In the genomic region with DNA sequence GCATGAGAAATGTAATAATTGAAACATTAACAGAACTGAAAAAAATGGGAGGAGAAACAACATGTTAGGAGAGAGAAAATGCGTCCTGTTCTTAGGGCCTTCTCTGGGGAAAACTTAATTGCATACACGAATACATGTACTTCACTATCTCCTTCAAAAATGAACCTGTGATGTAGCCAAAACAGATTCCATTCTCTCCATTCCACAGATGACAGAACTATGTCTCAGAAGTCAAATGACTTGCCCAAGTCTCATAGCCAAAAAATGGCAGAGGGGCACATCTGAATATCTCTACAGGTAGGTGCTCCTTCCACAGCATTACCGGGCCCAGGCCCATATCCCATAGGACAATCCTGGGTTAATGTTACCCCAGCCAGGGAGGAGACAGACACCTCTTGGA, we compare ENCODE assay signal across 23 cellular contexts. TPM values are rescaled to one million over a fixed set of nuclear protein-coding genes. Genes with fewer than 3 reads are reported as not detected.
DNase-seq lines count a peak whose midpoint lies in the region; ATAC-seq and TF ChIP-seq lines count a peak whose summit lies in the region.
"Had no signal": no experiment of that assay in that cellular context is flagged by ENCODE, and none has a peak within 500 bp of the region (broad histone marks: within the 10 kb centered on the region; RNA-seq: fewer than 3 reads in every experiment).

No MANE protein-coding gene starts in this region.

- H3K27me3 ChIP-seq in heart left ventricle (no peaks in the 10 kb centered on the region), dorsolateral prefrontal cortex (no peaks in the 10 kb centered on the region), liver (ENCODE audit: control insufficient read depth in 4 of 4, insufficient read depth in 4 of 4, low read length in 3 of 4) (no peaks in the 10 kb centered on the region), upper lobe of left lung (no peaks in the 10 kb centered on the region), GM23338 (ENCODE audit: insufficient read depth) (no peaks in the 10 kb centered on the region)
- H3K27me3 ChIP-seq: spleen had no signal

- peak overlapping the region in 7 of 12 donors; percentile 3 to 43 (median 32) for H3K27ac ChIP-seq in heart left ventricle
- peak overlapping the region in 48 of 59 donors; percentile 5 to 97 (median 88) for H3K27ac ChIP-seq in dorsolateral prefrontal cortex
- peak overlapping the region; percentile 61 to 83 for H3K27ac ChIP-seq in liver (ENCODE audit: low read depth in 1 of 2, low read length in 2 of 2)
- peak overlapping the region; percentile 4 to 72 (median 53) for H3K27ac ChIP-seq in upper lobe of left lung
- H3K27ac ChIP-seq in GM23338 (ENCODE audit: low read depth): no peak overlapping the region; the same call in 1 of the 2 replicates
- H3K27ac ChIP-seq: spleen had no signal

- peaks cover 54% of the 10 kb centered on the region for H4K20me1 ChIP-seq in GM23338 (replicated peaks; ENCODE audit: insufficient read depth)

- intact Hi-C loops in heart left ventricle (cut with DNase I) (no loop called here), left cardiac atrium (cut with DNase I) (no loop called here), dorsolateral prefrontal cortex (cut with DNase I) (loop anchor here in 1 of 2 donors (10.0 kb wide), 1 partner anchor 129 kb away; no protein-coding TSS in a partner anchor)

- H3K27me3 Mint-ChIP-seq in GM23338 (ENCODE audit: insufficient read depth, low read depth, poor library complexity): peaks cover 5% of the 10 kb centered on the region
- H3K27me3 Mint-ChIP-seq: CD4-positive, CD25-positive, alpha-beta regulatory T cell had no signal

- no peak for TF ChIP-seq RAD21 in liver (IDR thresholded peaks at IDR 0.05)

- peaks cover 96% of the 10 kb centered on the region for H3K79me2 ChIP-seq in GM23338 (replicated peaks; ENCODE audit: insufficient read depth)

- no peak for DNase-seq in heart left ventricle
- DNase-seq in left cardiac atrium: no peak
- no peak for DNase-seq in dorsolateral prefrontal cortex
- no peak for DNase-seq in upper lobe of left lung
- no peak for DNase-seq in NCI-H2081 (lab: John Stamatoyannopoulos, UW)
- no peak for DNase-seq in GM23338 (ENCODE audit: low spot score)
- no peak for DNase-seq in ecto neural progenitor cell (ENCODE audit: low spot score)
- DNase-seq: activated CD4-positive, alpha-beta T cell treated with anti-CD3 and anti-CD28 coated beads for 1 hour; CD4-positive, CD25-positive, alpha-beta regulatory T cell; GF-D8; KG1; left colon; MV-4-11; NCI-H1694 treated with DMSO at 0.1 percent for 48 hours; NCI-H2227 treated with DMSO at 0.1 percent for 48 hours; NCI-H774; OCI-M1; SHP77 treated with DMSO at 0.1 percent for 48 hours; spleen; stimulated activated CD4-positive, alpha-beta T cell treated with anti-CD3 and anti-CD28 coated beads, Interleukin-4, amount 100 ng/mL, for 4 hours had no signal

- no peak overlapping the region for H2AFZ ChIP-seq in GM23338

- H3K27ac Mint-ChIP-seq in GM23338: no peak overlapping the region
- H3K27ac Mint-ChIP-seq: activated naive CD4-positive, alpha-beta T cell treated with anti-CD3 and anti-CD28 coated beads, Interleukin-2, amount 50 U/mL, for 72 hours; CD4-positive, CD25-positive, alpha-beta regulatory T cell had no signal

- no peaks in the 10 kb centered on the region for H3F3A ChIP-seq in GM23338 (replicated peaks; ENCODE audit: low read depth)

- no peak for ATAC-seq in heart left ventricle
- no peak for ATAC-seq in left cardiac atrium
- ATAC-seq in upper lobe of left lung (ENCODE audit: low FRiP score in 2 of 2): no peak
- no peak for ATAC-seq in GM23338
- ATAC-seq: activated naive CD4-positive, alpha-beta T cell treated with anti-CD3 and anti-CD28 coated beads, Interleukin-2, amount 50 U/mL, for 72 hours; GM12878 had no signal

- H3K9me2 ChIP-seq in GM23338 (ENCODE audit: insufficient read depth): no peaks in the 10 kb centered on the region

- H3K9ac ChIP-seq in liver (ENCODE audit: low read depth in 1 of 2, low read length in 2 of 2): no peak overlapping the region

- 47 to 62% (median 56%) methylated on average over 3 of the region's 3 CpGs for WGBS in heart left ventricle, 4 donors
- WGBS in liver: 90% methylated on average over 3 of the region's 3 CpGs
- 79 to 82% methylated on average over 3 of the region's 3 CpGs for WGBS in upper lobe of left lung, 2 donors

- H3K36me3 Mint-ChIP-seq in GM23338 (ENCODE audit: low read depth): no peaks in the 10 kb centered on the region; the same call in 2 of the 3 replicates
- H3K36me3 Mint-ChIP-seq: activated naive CD4-positive, alpha-beta T cell treated with anti-CD3 and anti-CD28 coated beads, Interleukin-2, amount 50 U/mL, for 72 hours had no signal

- TF ChIP-seq POLR2A in heart left ventricle (IDR thresholded peaks at IDR 0.05): no peak
- TF ChIP-seq POLR2A in upper lobe of left lung (IDR thresholded peaks at IDR 0.05): no peak

- H3K4me3 ChIP-seq in heart left ventricle (no peak overlapping the region), dorsolateral prefrontal cortex (no peak overlapping the region), liver (ENCODE audit: low read depth in 1 of 3, low read length in 3 of 3) (no peak overlapping the region), upper lobe of left lung (no peak overlapping the region), GM23338 (no peak overlapping the region)
- H3K4me3 ChIP-seq: GM12878, spleen had no signal

- H3K4me1 ChIP-seq in heart left ventricle (peaks cover 2 to 100% (median 79%) of the 10 kb centered on the region in 12 donors), liver (ENCODE audit: control insufficient read depth in 4 of 4, insufficient read depth in 4 of 4, low read length in 3 of 4) (peaks cover 7 to 24% (median 11%) of the 10 kb centered on the region in 4 donors), upper lobe of left lung (peaks cover 52 to 86% (median 59%) of the 10 kb centered on the region in 4 donors), GM23338 (ENCODE audit: insufficient read depth) (peaks cover 15% of the 10 kb centered on the region)

- no peak overlapping the region for H3K4me3 Mint-ChIP-seq in GM23338
- H3K4me3 Mint-ChIP-seq: CD4-positive, CD25-positive, alpha-beta regulatory T cell had no signal

- peaks cover 14% of the 10 kb centered on the region for H3K4me1 Mint-ChIP-seq in GM23338

- no peak for TF ChIP-seq EP300 in upper lobe of left lung (IDR thresholded peaks at IDR 0.05)

- TF ChIP-seq CTCF in heart left ventricle (IDR thresholded peaks at IDR 0.05): no peak
- TF ChIP-seq CTCF in dorsolateral prefrontal cortex (IDR thresholded peaks at IDR 0.05 in 54 of 56, conservative IDR thresholded peaks at IDR 0.05 in 2 of 56; ENCODE audit: low read depth in 1 of 56, partially characterized antibody in 56 of 56): no peak
- TF ChIP-seq CTCF in liver (IDR thresholded peaks at IDR 0.05; ENCODE audit: low read depth, low read length, missing input control): no peak
- TF ChIP-seq CTCF in upper lobe of left lung (IDR thresholded peaks at IDR 0.05): no peak
- TF ChIP-seq CTCF in GM23338 (conservative IDR thresholded peaks at IDR 0.05; ENCODE audit: low read depth in 2 of 2): no peak

- H3K36me3 ChIP-seq in heart left ventricle: peaks cover 0 to 13% (median 2%) of the 10 kb centered on the region in 9 donors
- H3K36me3 ChIP-seq in liver (ENCODE audit: control insufficient read depth in 4 of 4, insufficient read depth in 3 of 4, low read depth in 1 of 4, low read length in 3 of 4): no peaks in the 10 kb centered on the region
- H3K36me3 ChIP-seq in upper lobe of left lung: peaks cover 0 to 6% (median 0%) of the 10 kb centered on the region in 4 donors
- H3K36me3 ChIP-seq in GM23338 (ENCODE audit: insufficient read depth): peaks cover 3% of the 10 kb centered on the region; the same call in 1 of the 2 replicates

- H3K9me3 ChIP-seq in heart left ventricle (no peaks in the 10 kb centered on the region), liver (ENCODE audit: control insufficient read depth in 4 of 4, low read length in 3 of 4) (no peaks in the 10 kb centered on the region), upper lobe of left lung (no peaks in the 10 kb centered on the region)
- H3K9me3 ChIP-seq: spleen had no signal

- H3K9me3 Mint-ChIP-seq in GM23338: no peaks in the 10 kb centered on the region
- H3K9me3 Mint-ChIP-seq: activated naive CD4-positive, alpha-beta T cell treated with anti-CD3 and anti-CD28 coated beads, Interleukin-2, amount 50 U/mL, for 72 hours; CD4-positive, CD25-positive, alpha-beta regulatory T cell had no signal

- H3K4me2 ChIP-seq in GM23338: no peak overlapping the region

RNA-seq across cellular contexts. Expression of a gene that starts 3.9 kb away (rescaled TPM):
- total RNA-seq in heart left ventricle: 100 to 1,000 TPM; 129 to 376 (median 211) TPM
- 100 to 1,000 TPM; 149 to 171 TPM for polyA plus RNA-seq in heart left ventricle
- total RNA-seq in left cardiac atrium: 100 to 1,000 TPM; 106 to 118 TPM
- total RNA-seq in dorsolateral prefrontal cortex: 100 to 1,000 TPM; 269 to 525 (median 395) TPM
- total RNA-seq in liver: 10 to 100 TPM; 34.8 to 40.9 TPM
- polyA plus RNA-seq in liver: 10 to 100 TPM; 29.7 to 32.1 TPM
- total RNA-seq in upper lobe of left lung: 100 to 1,000 TPM; 106 to 260 (median 147) TPM
- total RNA-seq in GM23338 (2014; rRNA removed; shearing (Covaris generic)): 131 and 145 TPM in 2 replicates
- 108 and 126 TPM in 2 replicates for polyA plus RNA-seq in GM23338 (2016; fragmentation: Nextera tagmentation; extraction: Ambion mirVana)

RNA-seq across cellular contexts. Expression of a gene that starts 37.4 kb away (rescaled TPM):
- 1 to 10 TPM in 3 of 9 donors, under 1 TPM in 6; 0.48 to 2.3 (median 0.85) TPM for total RNA-seq in heart left ventricle
- 1 to 10 TPM in 1 of 2 donors, under 1 TPM in 1; 0.91 to 1.1 TPM for polyA plus RNA-seq in heart left ventricle
- under 1 TPM; 0.59 to 0.79 TPM for total RNA-seq in left cardiac atrium
- 1 to 10 TPM; 2.6 to 9.8 (median 5.6) TPM for total RNA-seq in dorsolateral prefrontal cortex
- total RNA-seq in liver: under 1 TPM; 0.08 to 0.23 TPM
- under 1 TPM; 0.35 to 0.44 TPM for polyA plus RNA-seq in liver
- total RNA-seq in upper lobe of left lung: 10 to 100 TPM in 2 of 6 donors, 1 to 10 TPM in 4; 2.6 to 12.3 (median 5.7) TPM
- 4.6 TPM in 2 replicates for total RNA-seq in GM23338 (2014; rRNA removed; shearing (Covaris generic))
- polyA plus RNA-seq in GM23338 (2016; fragmentation: Nextera tagmentation; extraction: Ambion mirVana): 3.7 and 3.8 TPM in 2 replicates

RNA-seq across cellular contexts. Expression of a gene that starts 37.5 kb away (rescaled TPM):
- total RNA-seq in heart left ventricle (1 to 10 TPM; 1.5 to 5.1 (median 3.0) TPM), left cardiac atrium (1 to 10 TPM; 4.1 to 5.5 TPM), dorsolateral prefrontal cortex (10 to 100 TPM in 119 of 120 experiments, 1 to 10 TPM in 1; 9.3 to 42.7 (median 26.3) TPM), liver (1 to 10 TPM; 1.7 to 4.2 TPM), upper lobe of left lung (10 to 100 TPM in 4 of 6 donors, 1 to 10 TPM in 2; 8.4 to 28.2 (median 13.3) TPM)
- polyA plus RNA-seq in heart left ventricle (1 to 10 TPM; 1.4 to 6.5 TPM), liver (1 to 10 TPM; 3.0 to 3.2 TPM), GM23338 (2016; fragmentation: Nextera tagmentation; extraction: Ambion mirVana) (35.2 and 42.6 TPM in 2 replicates)
- 41.3 and 41.6 TPM in 2 replicates for total RNA-seq in GM23338 (2014; rRNA removed; shearing (Covaris generic))

RNA-seq across cellular contexts. Expression of a gene that starts 40.8 kb away (rescaled TPM):
- total RNA-seq in heart left ventricle (1 to 10 TPM in 7 of 9 donors, under 1 TPM in 2; 0.36 to 4.1 (median 1.6) TPM), left cardiac atrium (1 to 10 TPM; 1.2 to 1.7 TPM), dorsolateral prefrontal cortex (10 to 100 TPM in 53 of 120 experiments, 1 to 10 TPM in 67; 1.6 to 26.1 (median 9.6) TPM), liver (under 1 TPM; 0.42 to 0.50 TPM), upper lobe of left lung (10 to 100 TPM in 3 of 6 donors, 1 to 10 TPM in 3; 3.2 to 47.1 (median 11.0) TPM)
- polyA plus RNA-seq in heart left ventricle (1 to 10 TPM in 1 of 2 donors, under 1 TPM in 1; 0.72 to 1.2 TPM), liver (under 1 TPM; 0.12 to 0.15 TPM), GM23338 (2016; fragmentation: Nextera tagmentation; extraction: Ambion mirVana) (0.50 and 0.70 TPM in 2 replicates)
- 0.24 and 0.89 TPM in 2 replicates for total RNA-seq in GM23338 (2014; rRNA removed; shearing (Covaris generic))

RNA-seq across cellular contexts. Expression of a gene that starts 57.7 kb away (rescaled TPM):
- 10 to 100 TPM; 10.9 to 19.6 (median 15.3) TPM for total RNA-seq in heart left ventricle
- polyA plus RNA-seq in heart left ventricle: 10 to 100 TPM; 18.0 to 27.6 TPM
- total RNA-seq in left cardiac atrium: 10 to 100 TPM; 14.1 to 18.7 TPM
- total RNA-seq in dorsolateral prefrontal cortex: 100 to 1,000 TPM in 39 of 120 experiments, 10 to 100 TPM in 81; 17.0 to 289 (median 84.0) TPM
- total RNA-seq in liver: 10 to 100 TPM; 27.8 to 98.0 TPM
- 10 to 100 TPM; 54.4 to 91.7 TPM for polyA plus RNA-seq in liver
- 10 to 100 TPM; 26.7 to 95.3 (median 34.0) TPM for total RNA-seq in upper lobe of left lung
- 42.8 and 50.0 TPM in 2 replicates for total RNA-seq in GM23338 (2014; rRNA removed; shearing (Covaris generic))
- 20.4 and 24.5 TPM in 2 replicates for polyA plus RNA-seq in GM23338 (2016; fragmentation: Nextera tagmentation; extraction: Ambion mirVana)
